Comparison of ENCODE assay signal across 1 cellular context in genomic region chr9:130482463-130482862, GRCh38.
TF ChIP-seq lines count a peak whose summit lies in the region.

No MANE protein-coding gene starts in this region.

TF ChIP-seq in GM23338, 12 proteins besides CTCF, POLR2A, EP300 and RAD21 (continued from another document):
- TF ChIP-seq REST (IDR thresholded peaks at IDR 0.05; ENCODE audit: unreplicated experiment), result no peak
- TF ChIP-seq JUNB (IDR thresholded peaks at IDR 0.05; ENCODE audit: unreplicated experiment), result no peak
- TF ChIP-seq ZNF331 (CRISPR knock-in tag; IDR thresholded peaks at IDR 0.05; ENCODE audit: low read depth), result no peak
- no peak for TF ChIP-seq ETS1 (IDR thresholded peaks at IDR 0.05)
- TF ChIP-seq NANOG (IDR thresholded peaks at IDR 0.05; ENCODE audit: borderline replicate concordance), result no peak
- no peak for TF ChIP-seq POLR2AphosphoS5 (IDR thresholded peaks at IDR 0.05; ENCODE audit: low read depth)
- TF ChIP-seq EZH2 (IDR thresholded peaks at IDR 0.05; ENCODE audit: low read depth, unreplicated experiment), result no peak
- TF ChIP-seq STAT1 (IDR thresholded peaks at IDR 0.05; ENCODE audit: unreplicated experiment), result no peak
